Comparison of ENCODE assay signal across 22 cellular contexts in the genomic region with DNA sequence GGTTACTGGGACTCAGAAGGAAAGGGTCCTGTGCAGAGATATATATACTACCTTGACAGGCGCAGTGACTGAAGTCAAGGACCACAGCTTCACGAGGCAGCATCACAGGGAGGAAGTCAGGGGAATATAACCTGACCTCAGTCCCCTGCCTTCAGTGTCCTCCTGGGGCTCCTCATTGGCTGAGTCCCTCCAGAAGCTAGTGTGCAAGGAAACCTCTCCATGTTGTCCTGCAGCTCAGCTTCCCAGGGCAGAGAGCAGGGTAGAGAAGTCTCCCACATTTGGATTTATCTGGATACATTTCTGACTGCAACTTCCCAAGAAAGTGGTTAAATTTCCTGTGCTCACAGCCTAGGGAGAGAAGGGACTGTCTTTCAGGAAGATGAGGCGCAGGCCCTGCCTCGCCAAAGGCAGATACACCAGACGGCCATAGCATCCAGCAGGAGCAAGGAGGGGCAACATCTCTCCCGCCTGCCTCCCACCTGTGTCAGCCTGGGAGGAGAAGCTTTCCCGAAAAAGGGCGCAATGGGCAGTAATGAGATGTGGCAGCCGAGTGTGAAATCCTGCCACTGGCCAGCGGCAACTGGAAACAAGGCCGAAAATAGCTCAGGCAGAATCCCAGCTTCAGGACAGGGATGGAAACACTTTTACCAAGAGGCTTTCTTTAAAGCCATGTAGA. TPM values are rescaled to one million over a fixed set of nuclear protein-coding genes. Genes with fewer than 3 reads are reported as not detected.
DNase-seq lines count a peak whose midpoint lies in the region; ATAC-seq and TF ChIP-seq lines count a peak whose summit lies in the region.
"Had no signal": no experiment of that assay in that cellular context is flagged by ENCODE, and none has a peak within 500 bp of the region (broad histone marks: within the 10 kb centered on the region; RNA-seq: fewer than 3 reads in every experiment).

No MANE protein-coding gene starts in this region.

- DNase-seq in Right ventricle myocardium inferior (ENCODE audit: missing footprints) (no peak), cardiac septum (ENCODE audit: low spot score) (no peak), left cardiac atrium (no peak), neural progenitor cell (ENCODE audit: low spot score) (peak; percentile 14), A172 (ENCODE audit: low spot score) (no peak), NCI-H82 (lab: John Stamatoyannopoulos, UW) (no peak)
- no peak for DNase-seq in activated naive CD8-positive, alpha-beta T cell treated with anti-CD3 and anti-CD28 coated beads for 36 hours
- DNase-seq: activated CD4-positive, CD25-positive, alpha-beta regulatory T cell treated with anti-CD3 and anti-CD28 coated beads, Interleukin-2, amount 50 U/mL, for 72 hours; activated CD8-positive, alpha-beta T cell treated with anti-CD3 and anti-CD28 coated beads, Interleukin-2, amount 10 ng/mL, durations not matched to agents 7 days and 5 days; activated T-cell treated with anti-CD3 and anti-CD28 coated beads, Interleukin-2, amount 50 U/mL, for 1 hour; BE2C; Caco-2; H7; left lung; MG63; NCI-H69; stimulated activated CD4-positive, alpha-beta T cell treated with anti-CD3 and anti-CD28 coated beads, Interleukin-4, amount 100 ng/mL, for 4 hours; stimulated activated naive CD8-positive, alpha-beta T cell treated with anti-CD3 and anti-CD28 coated beads, Interleukin-15, Interleukin-2, amounts not matched to agents 100 U/mL and 50 U/mL, for 24 hours; SW 1271 had no signal

- H3K9ac ChIP-seq in neural progenitor cell: no peak overlapping the region

- H3K27me3 Mint-ChIP-seq in neural progenitor cell (ENCODE audit: insufficient read depth, low read depth): peaks cover 2% of the 10 kb centered on the region
- no peaks in the 10 kb centered on the region for H3K27me3 Mint-ChIP-seq in activated naive CD8-positive, alpha-beta T cell treated with anti-CD3 and anti-CD28 coated beads for 36 hours
- H3K27me3 Mint-ChIP-seq: dendritic cell treated with granulocyte-macrophage colony-stimulating factor and Interleukin-4, amounts not matched to agents 40 ng/mL and 50 ng/mL, for 4 days had no signal

- H3K9me3 ChIP-seq in neural progenitor cell (ENCODE audit: low read depth): no peaks in the 10 kb centered on the region
- H3K9me3 ChIP-seq: A549, BE2C, Caco-2, left lung, MG63 had no signal

- no peaks in the 10 kb centered on the region for H3K36me3 Mint-ChIP-seq in neural progenitor cell
- H3K36me3 Mint-ChIP-seq in activated naive CD8-positive, alpha-beta T cell treated with anti-CD3 and anti-CD28 coated beads for 36 hours: peaks cover 5% of the 10 kb centered on the region

- no peak for TF ChIP-seq CTCF in neural progenitor cell (IDR thresholded peaks at IDR 0.05)

- H3K4me3 Mint-ChIP-seq in neural progenitor cell: no peak overlapping the region
- H3K4me3 Mint-ChIP-seq in activated naive CD8-positive, alpha-beta T cell treated with anti-CD3 and anti-CD28 coated beads for 36 hours: no peak overlapping the region
- H3K4me3 Mint-ChIP-seq: activated CD8-positive, alpha-beta T cell treated with anti-CD3 and anti-CD28 coated beads, Interleukin-2, amount 10 ng/mL, durations not matched to agents 7 days and 5 days; dendritic cell treated with granulocyte-macrophage colony-stimulating factor and Interleukin-4, amounts not matched to agents 40 ng/mL and 50 ng/mL, for 4 days had no signal

- H3K4me2 ChIP-seq in neural progenitor cell: peak overlapping the region; percentile 11
- H3K4me2 ChIP-seq: A549 had no signal

- H3K4me1 Mint-ChIP-seq in neural progenitor cell: peaks cover 10% of the 10 kb centered on the region
- peaks cover 35% of the 10 kb centered on the region for H3K4me1 Mint-ChIP-seq in activated naive CD8-positive, alpha-beta T cell treated with anti-CD3 and anti-CD28 coated beads for 36 hours

- no peaks in the 10 kb centered on the region for H3K27me3 ChIP-seq in neural progenitor cell
- H3K27me3 ChIP-seq: BE2C, left lung, MG63 had no signal

- ATAC-seq in Right ventricle myocardium inferior (peak; percentile 52), left cardiac atrium (peak; percentile 26 to 85), HG03095 (IDR thresholded peaks at IDR 0.05; ENCODE audit: unreplicated experiment) (no peak)
- ATAC-seq: A549; activated CD8-positive, alpha-beta T cell treated with anti-CD3 and anti-CD28 coated beads, Interleukin-2, amount 10 ng/mL, durations not matched to agents 7 days and 5 days; left lung; stimulated activated naive CD8-positive, alpha-beta T cell treated with anti-CD3 and anti-CD28 coated beads, Interleukin-15, Interleukin-2, amounts not matched to agents 100 U/mL and 50 U/mL, for 24 hours had no signal

- peak overlapping the region; percentile 89 for H2AFZ ChIP-seq in neural progenitor cell (replicated peaks)

- no peaks in the 10 kb centered on the region for H3F3A ChIP-seq in neural progenitor cell (ENCODE audit: low read depth)

- no peak overlapping the region for H3K4me3 ChIP-seq in neural progenitor cell
- H3K4me3 ChIP-seq: A549, left lung, MG63 had no signal

- H3K79me2 ChIP-seq in neural progenitor cell (ENCODE audit: low read depth): no peaks in the 10 kb centered on the region

- no peaks in the 10 kb centered on the region for H3K36me3 ChIP-seq in neural progenitor cell
- H3K36me3 ChIP-seq: BE2C, left lung, MG63 had no signal

- intact Hi-C loops in Right ventricle myocardium inferior (cut with DNase I) (no loop called here), cardiac septum (cut with DNase I) (no loop called here), left cardiac atrium (cut with DNase I) (no loop called here)

- peaks cover 15% of the 10 kb centered on the region for H3K4me1 ChIP-seq in neural progenitor cell
- H3K4me1 ChIP-seq: Caco-2 had no signal

- H4K20me1 ChIP-seq in neural progenitor cell (ENCODE audit: low read depth): no peaks in the 10 kb centered on the region

- no peak overlapping the region for H3K27ac Mint-ChIP-seq in neural progenitor cell
- no peak overlapping the region for H3K27ac Mint-ChIP-seq in activated naive CD8-positive, alpha-beta T cell treated with anti-CD3 and anti-CD28 coated beads for 36 hours
- H3K27ac Mint-ChIP-seq: activated CD8-positive, alpha-beta T cell treated with anti-CD3 and anti-CD28 coated beads, Interleukin-2, amount 10 ng/mL, durations not matched to agents 7 days and 5 days; dendritic cell treated with granulocyte-macrophage colony-stimulating factor and Interleukin-4, amounts not matched to agents 40 ng/mL and 50 ng/mL, for 4 days had no signal

- H3K27ac ChIP-seq in neural progenitor cell: no peak overlapping the region
- H3K27ac ChIP-seq: A549, left lung had no signal

- no peaks in the 10 kb centered on the region for H3K9me3 Mint-ChIP-seq in neural progenitor cell
- H3K9me3 Mint-ChIP-seq in activated naive CD8-positive, alpha-beta T cell treated with anti-CD3 and anti-CD28 coated beads for 36 hours: peaks cover 1% of the 10 kb centered on the region
- H3K9me3 Mint-ChIP-seq: dendritic cell treated with granulocyte-macrophage colony-stimulating factor and Interleukin-4, amounts not matched to agents 40 ng/mL and 50 ng/mL, for 4 days had no signal

RNA-seq across cellular contexts. Expression of a gene that starts 55.0 kb away (rescaled TPM):
- 53.4 TPM for total RNA-seq in Right ventricle myocardium inferior
- 73.2 TPM for total RNA-seq in cardiac septum
- total RNA-seq in left cardiac atrium: 100 to 1,000 TPM in 1 of 2 donors, 10 to 100 TPM in 1; 50.9 to 109 TPM
- total RNA-seq in neural progenitor cell (ENCODE audit: low replicate concordance): 185 and 299 TPM in 2 replicates
- total RNA-seq in A172 (2014; rRNA removed; shearing (Covaris generic)): 226 and 236 TPM in 2 replicates
- 100 to 1,000 TPM; 157 to 158 TPM for total RNA-seq in activated naive CD8-positive, alpha-beta T cell treated with anti-CD3 and anti-CD28 coated beads for 36 hours
